In the genomic region with DNA sequence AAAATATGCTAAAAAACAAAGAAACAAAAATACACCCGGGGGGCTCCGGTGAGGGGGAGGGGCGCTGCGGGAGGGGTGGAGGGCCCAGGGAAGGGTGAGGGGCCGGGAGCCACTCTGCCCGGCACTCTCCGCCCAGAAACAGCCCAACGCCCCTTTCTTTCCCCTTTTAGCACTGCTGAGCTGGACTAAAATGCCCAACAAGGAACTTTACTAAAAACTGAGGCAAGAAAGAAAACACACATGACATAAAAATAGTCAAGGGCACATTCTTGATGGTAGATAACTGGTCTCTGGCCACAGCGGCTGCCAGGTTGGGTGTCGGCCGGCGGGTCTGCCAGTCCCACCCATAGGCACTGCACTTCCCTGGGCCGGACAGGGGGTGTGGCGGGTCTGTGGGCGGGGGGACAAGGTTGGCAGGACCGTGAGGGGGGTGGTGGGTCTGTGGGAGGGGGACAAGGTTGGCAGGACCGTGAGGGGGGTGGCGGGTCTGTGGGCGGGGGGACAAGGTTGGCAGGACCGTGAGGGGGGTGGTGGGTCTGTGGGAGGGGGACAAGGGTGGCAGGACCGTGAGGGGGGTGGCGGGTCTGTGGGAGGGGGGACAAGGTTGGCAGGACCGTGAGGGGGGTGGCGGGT, we compare ENCODE assay signal across 12 cellular contexts. TPM values are rescaled to one million over a fixed set of nuclear protein-coding genes. Genes with fewer than 3 reads are reported as not detected.
A peak's percentile ranks its signal among the peaks of the same experiment; 100 is the strongest.
DNase-seq lines count a peak whose midpoint lies in the region; ATAC-seq and TF ChIP-seq lines count a peak whose summit lies in the region.
"Had no signal": no experiment of that assay in that cellular context is flagged by ENCODE, and none has a peak within 500 bp of the region (broad histone marks: within the 10 kb centered on the region; RNA-seq: fewer than 3 reads in every experiment).

No MANE protein-coding gene starts in this region.

- no peak overlapping the region for H4K91ac ChIP-seq in trophoblast cell (ENCODE audit: low read depth, low read length)

- H2BK5ac ChIP-seq in trophoblast cell (ENCODE audit: low read depth, low read length, poor library complexity) = no peak overlapping the region

- peaks cover 47% of the 10 kb centered on the region for H3K4me1 ChIP-seq in DOHH2 (ENCODE audit: control insufficient read depth, low read length)
- H3K4me1 ChIP-seq in gastroesophageal sphincter = peaks cover 0 to 75% (median 39%) of the 10 kb centered on the region in 3 donors
- peaks cover 27 to 32% of the 10 kb centered on the region in 2 experiments for H3K4me1 ChIP-seq in trophoblast cell (ENCODE audit: control insufficient read depth in 1 of 2, insufficient read depth in 2 of 2, low read length in 2 of 2)
- H3K4me1 ChIP-seq in gastrocnemius medialis = peaks cover 13 to 46% of the 10 kb centered on the region in 2 donors
- H3K4me1 ChIP-seq: BE2C had no signal

- H2AK5ac ChIP-seq in trophoblast cell (ENCODE audit: low read length) = no peak overlapping the region

- peaks cover 2% of the 10 kb centered on the region for H3K79me1 ChIP-seq in trophoblast cell (ENCODE audit: low read length)

- no peak overlapping the region for H2AFZ ChIP-seq in trophoblast cell (ENCODE audit: insufficient read depth, low read length, poor library complexity)

- H3K79me2 ChIP-seq in DOHH2 (ENCODE audit: control insufficient read depth, low read length) = no peaks in the 10 kb centered on the region
- H3K79me2 ChIP-seq in trophoblast cell (ENCODE audit: control insufficient read depth, insufficient read depth, low read length, poor library complexity) = no peaks in the 10 kb centered on the region

- H3K27ac ChIP-seq in DOHH2 (ENCODE audit: low read depth, low read length) (peak overlapping the region; percentile 50), gastroesophageal sphincter (peak overlapping the region in 3 of 4 donors; percentile 28 to 76 (median 73)), trophoblast cell (ENCODE audit: low read depth, low read length) (no peak overlapping the region), gastrocnemius medialis (no peak overlapping the region), substantia nigra (ENCODE audit: low read depth, low read length, poor library complexity, severe bottlenecking) (no peak overlapping the region)

- no peak overlapping the region for H3K9ac ChIP-seq in trophoblast cell (ENCODE audit: low read length)

- intact Hi-C loops in gastrocnemius medialis (cut with DNase I; ENCODE audit: low total_unique reads) = no loop called here

- WGBS in gastroesophageal sphincter (ENCODE audit: low coverage in 1 of 2), 2 donors = 0% methylated on average over 7 of the region's 24 CpGs; no CpG with 5 or more reads in 1 of the 2 donors
- no CpG with 5 or more reads among the region's 24 CpGs for WGBS in trophoblast cell (ENCODE audit: extremely low coverage, insufficient coverage, insufficient read length)

- H3K9me2 ChIP-seq in DOHH2 (replicated peaks; ENCODE audit: control insufficient read depth, low read length) = no peaks in the 10 kb centered on the region

- TF ChIP-seq POLR2A in gastroesophageal sphincter (IDR thresholded peaks at IDR 0.05) (no peak), gastrocnemius medialis (IDR thresholded peaks at IDR 0.05) (no peak)

- no peak overlapping the region for H2BK12ac ChIP-seq in trophoblast cell (ENCODE audit: low read length)

- no peak overlapping the region for H3K23ac ChIP-seq in trophoblast cell (ENCODE audit: low read length)

- in situ Hi-C loops in gastrocnemius medialis (cut with MboI; ENCODE audit: low sequenced_read_pairs in 4 of 4) = no loop called here

- ATAC-seq in SK-N-SH treated with all-trans-retinoic acid at 6 μM for 48 hours = peak; percentile 13
- ATAC-seq in gastroesophageal sphincter = no peak
- ATAC-seq in gastrocnemius medialis = no peak
- no peak for ATAC-seq in HG02623 (IDR thresholded peaks at IDR 0.05; ENCODE audit: unreplicated experiment)

- H3K4me2 ChIP-seq in DOHH2 (ENCODE audit: low read length) = peak overlapping the region; percentile 71
- H3K4me2 ChIP-seq in trophoblast cell (ENCODE audit: low read length) = peak overlapping the region; percentile 16

- no peaks in the 10 kb centered on the region for H3K9me3 ChIP-seq in DOHH2 (ENCODE audit: control insufficient read depth, insufficient read depth, low read length)
- H3K9me3 ChIP-seq in gastroesophageal sphincter = no peaks in the 10 kb centered on the region
- H3K9me3 ChIP-seq in trophoblast cell (ENCODE audit: insufficient read depth, low read depth, low read length) = peaks cover 9% of the 10 kb centered on the region
- H3K9me3 ChIP-seq in gastrocnemius medialis = no peaks in the 10 kb centered on the region
- H3K9me3 ChIP-seq: BE2C had no signal

- no peak for TF ChIP-seq EP300 in gastroesophageal sphincter (IDR thresholded peaks at IDR 0.05)

- H3K27me3 ChIP-seq in DOHH2 (ENCODE audit: control insufficient read depth, low read length) (no peaks in the 10 kb centered on the region), gastroesophageal sphincter (peaks cover 35% of the 10 kb centered on the region), trophoblast cell (ENCODE audit: insufficient read depth, low read length) (no peaks in the 10 kb centered on the region), gastrocnemius medialis (peaks cover 31 to 51% (median 46%) of the 10 kb centered on the region in 3 donors)

- H4K20me1 ChIP-seq in DOHH2 (ENCODE audit: control insufficient read depth, insufficient read depth, low read depth, low read length) = no peaks in the 10 kb centered on the region; the same call in none of the 2 replicates

- H4K12ac ChIP-seq in trophoblast cell (ENCODE audit: low read depth, low read length) = no peak overlapping the region

- peak overlapping the region; percentile 58 for H3K4me3 ChIP-seq in DOHH2 (ENCODE audit: low read length)
- peak overlapping the region in 1 of 2 donors; percentile 37 for H3K4me3 ChIP-seq in gastroesophageal sphincter
- H3K4me3 ChIP-seq in trophoblast cell (ENCODE audit: low read depth, low read length) = no peak overlapping the region
- peak overlapping the region in 2 of 4 donors; percentile 20 to 25 for H3K4me3 ChIP-seq in gastrocnemius medialis

- TF ChIP-seq CTCF in DOHH2 (IDR thresholded peaks at IDR 0.05; ENCODE audit: low read depth, low read length, poor library complexity, severe bottlenecking) (no peak), gastroesophageal sphincter (IDR thresholded peaks at IDR 0.05) (no peak), gastrocnemius medialis (IDR thresholded peaks at IDR 0.05 in 4 of 5, conservative IDR thresholded peaks at IDR 0.05 in 1 of 5) (no peak)

- no peak overlapping the region for H3K14ac ChIP-seq in trophoblast cell (ENCODE audit: low read length)

- no peak overlapping the region for H3K4ac ChIP-seq in trophoblast cell (ENCODE audit: low read depth, low read length)

- peaks cover 13% of the 10 kb centered on the region for H3K36me3 ChIP-seq in DOHH2 (ENCODE audit: control insufficient read depth, low read length)
- H3K36me3 ChIP-seq in gastroesophageal sphincter = peaks cover 0 to 19% of the 10 kb centered on the region in 2 donors
- peaks cover 11 to 15% of the 10 kb centered on the region in 2 experiments for H3K36me3 ChIP-seq in trophoblast cell (ENCODE audit: control insufficient read depth in 1 of 2, insufficient read depth in 2 of 2, low read length in 2 of 2)
- H3K36me3 ChIP-seq in gastrocnemius medialis = no peaks in the 10 kb centered on the region
- H3K36me3 ChIP-seq: BE2C had no signal

- H2BK120ac ChIP-seq in trophoblast cell (ENCODE audit: insufficient read depth, low read length, poor library complexity) = no peak overlapping the region

- H3K18ac ChIP-seq in trophoblast cell (ENCODE audit: low read length) = no peak overlapping the region

- DNase-seq in trophoblast cell = no peak
- DNase-seq in gastrocnemius medialis = no peak
- no peak for DNase-seq in substantia nigra (lab: John Stamatoyannopoulos, UW)
- no peak for DNase-seq in SW 1271 (lab: John Stamatoyannopoulos, UW)
- DNase-seq: activated CD4-positive, alpha-beta memory T cell treated with anti-CD3 and anti-CD28 coated beads, Interleukin-2, amount 10 ng/mL, durations not matched to agents 7 days and 5 days; BE2C; HCEC 1CT; stimulated activated naive CD8-positive, alpha-beta T cell treated with anti-CD3 and anti-CD28 coated beads, Interleukin-15, amount 100 ng/mL, for 72 hours had no signal

- no peak overlapping the region for H4K8ac ChIP-seq in trophoblast cell (ENCODE audit: low read depth, low read length)

- peaks cover 11% of the 10 kb centered on the region for H3F3A ChIP-seq in DOHH2 (ENCODE audit: control insufficient read depth, insufficient read depth)

TF ChIP-seq in SK-N-SH treated with all-trans-retinoic acid at 6 μM for 48 hours, 23 proteins besides CTCF, POLR2A, EP300 and RAD21:
- TF ChIP-seq RARB (CRISPR knock-in tag; IDR thresholded peaks at IDR 0.05) (no peak), GLIS3 (CRISPR knock-in tag; IDR thresholded peaks at IDR 0.05) (no peak), TOX (CRISPR knock-in tag; IDR thresholded peaks at IDR 0.05; ENCODE audit: borderline replicate concordance) (no peak), PPARA (CRISPR knock-in tag; IDR thresholded peaks at IDR 0.05; ENCODE audit: borderline replicate concordance) (no peak)

RNA-seq across cellular contexts. Expression of gene METRNL, which starts 20.9 kb away (rescaled TPM):
- total RNA-seq in gastroesophageal sphincter (10 to 100 TPM; 41.1 to 82.6 (median 66.3) TPM), gastrocnemius medialis (10 to 100 TPM in 3 of 4 donors, 1 to 10 TPM in 1; 6.6 to 19.7 (median 11.1) TPM)
- polyA plus RNA-seq in trophoblast cell (2013) = 73.5 and 78.5 TPM in 2 replicates

Comparison
In these comparisons a context has a peak if more than half of its experiments do, and no peak if none do; other contexts are left out.
1. H3K27ac ChIP-seq: peak in DOHH2 (single experiment) and gastroesophageal sphincter (3 of 4); none in trophoblast cell (single experiment), gastrocnemius medialis (0 of 4) and substantia nigra (single experiment).